Comparison of ENCODE assay signal across 8 cellular contexts in genomic region chr3:36904641-36905040, GRCh38. TPM values are rescaled to one million over a fixed set of nuclear protein-coding genes. Genes with fewer than 3 reads are reported as not detected.
DNase-seq lines count a peak whose midpoint lies in the region; ATAC-seq, FAIRE-seq and TF ChIP-seq lines count a peak whose summit lies in the region.

No MANE protein-coding gene starts in this region.

- H3K14ac ChIP-seq in H1 (ENCODE audit: insufficient read length), result no peak overlapping the region

- no peak overlapping the region for H3K4me3 Mint-ChIP-seq in activated T-cell treated with anti-CD3 and anti-CD28 coated beads, Interleukin-2, amount 50 U/mL, for 24 hours

- DNase-seq in EL (peak; percentile 24), NCI-H460 (ENCODE audit: extremely low read depth, low read depth) (peak; percentile 26), H1 (ENCODE audit: low read depth in 1 of 2, low spot score in 2 of 2) (peak; percentile 7 to 44), omental fat pad (ENCODE audit: low spot score) (no peak), T1000 (lab: John Stamatoyannopoulos, UW) (no peak), DMS79 treated with DMSO at 0.1 percent for 48 hours (lab: John Stamatoyannopoulos, UW) (no peak)
- no peak for DNase-seq in activated T-cell treated with anti-CD3 and anti-CD28 coated beads, Interleukin-2, amount 50 U/mL, for 24 hours
- DNase-seq in stimulated activated CD4-positive, alpha-beta T cell treated with anti-CD3 and anti-CD28 coated beads, Interleukin-1b, Interleukin-23, amount 100 ng/mL, for 48 hours, result no peak

- no peak overlapping the region for H3K56ac ChIP-seq in H1 (replicated peaks; ENCODE audit: insufficient read length, low read depth, low read length)

- H2AK5ac ChIP-seq in H1 (ENCODE audit: low read depth, low read length), result no peak overlapping the region

- CTCF ChIA-PET in H1 (lab: Charles Lee; ENCODE audit: partially characterized antibody), result interaction anchor here (0.6 to 9.1 kb wide), 18 partner anchors 11 to 156 kb away, joined by 3 to 125 read pairs (median 4); no protein-coding TSS in a partner anchor

- H3K79me2 ChIP-seq in H1 (ENCODE audit: control insufficient read depth in 1 of 2, insufficient read depth in 2 of 2, low read length in 2 of 2), result no peaks in the 10 kb centered on the region

- no peaks in the 10 kb centered on the region for H3K23me2 ChIP-seq in H1 (ENCODE audit: low read depth, low read length)

- no peak overlapping the region for H3K18ac ChIP-seq in H1 (ENCODE audit: extremely low read depth, low read length)

- POLR2A ChIA-PET in H1 (lab: Charles Lee; ENCODE audit: partially characterized antibody), result interaction anchor here (0.6 to 1.3 kb wide), 2 partner anchors 19 to 84 kb away, joined by 3 read pairs; no protein-coding TSS in a partner anchor

- peaks cover 81% of the 10 kb centered on the region for H3K4me1 Mint-ChIP-seq in activated T-cell treated with anti-CD3 and anti-CD28 coated beads, Interleukin-2, amount 50 U/mL, for 24 hours (ENCODE audit: low read depth)

- TF ChIP-seq POLR2A in H1 (IDR thresholded peaks at IDR 0.05; ENCODE audit: control extremely low read depth in 1 of 2, low read depth in 2 of 2, low read length in 2 of 2), result no peak

- no peaks in the 10 kb centered on the region for H3K9me3 Mint-ChIP-seq in activated T-cell treated with anti-CD3 and anti-CD28 coated beads, Interleukin-2, amount 50 U/mL, for 24 hours

- no peak overlapping the region for H3K4me3 ChIP-seq in H1 (ENCODE audit: extremely low read depth in 1 of 4, insufficient read depth in 2 of 4, low read depth in 3 of 4, low read length in 4 of 4)

- peak; percentile 37 for ATAC-seq in omental fat pad (ENCODE audit: low FRiP score)

- no peak overlapping the region for H2BK20ac ChIP-seq in H1 (ENCODE audit: low read length)

- FAIRE-seq in H1 (lab: Jason Lieb, UNC), result no peak

- H4K91ac ChIP-seq in H1 (replicated peaks; ENCODE audit: insufficient read length, low read length), result no peak overlapping the region

- H3K4ac ChIP-seq in H1 (replicated peaks; ENCODE audit: insufficient read length, low read depth, low read length), result no peak overlapping the region

- H2BK12ac ChIP-seq in H1 (ENCODE audit: low read depth, low read length), result no peak overlapping the region

- no peak overlapping the region for H4K5ac ChIP-seq in H1 (ENCODE audit: insufficient read length, low read depth, low read length)

- no peak overlapping the region for H2BK5ac ChIP-seq in H1 (ENCODE audit: low read depth, low read length)

- H3K27me3 Mint-ChIP-seq in activated T-cell treated with anti-CD3 and anti-CD28 coated beads, Interleukin-2, amount 50 U/mL, for 24 hours, result no peaks in the 10 kb centered on the region

- peak; percentile 67 to 79 (median 69) for TF ChIP-seq CTCF in H1 (IDR thresholded peaks at IDR 0.05; ENCODE audit: control extremely low read depth in 1 of 3, insufficient read depth in 1 of 3, low read depth in 1 of 3, low read length in 3 of 3)
- no peak for TF ChIP-seq CTCF in omental fat pad (IDR thresholded peaks at IDR 0.05)

- H3K27me3 ChIP-seq in H1 (replicated peaks in 1 of 4; ENCODE audit: control insufficient read depth in 3 of 4, extremely low read depth in 1 of 4, insufficient read depth in 3 of 4, low read length in 3 of 4), result no peaks in the 10 kb centered on the region

- no peak overlapping the region for H3K27ac Mint-ChIP-seq in activated T-cell treated with anti-CD3 and anti-CD28 coated beads, Interleukin-2, amount 50 U/mL, for 24 hours

- peaks cover 30% of the 10 kb centered on the region for H3K36me3 Mint-ChIP-seq in activated T-cell treated with anti-CD3 and anti-CD28 coated beads, Interleukin-2, amount 50 U/mL, for 24 hours (ENCODE audit: low read depth)

- no peak overlapping the region for H3K27ac ChIP-seq in H1 (ENCODE audit: low read depth, low read length)

- H3K9me3 ChIP-seq in H1 (ENCODE audit: insufficient read depth in 2 of 2, low read depth in 1 of 2, low read length in 1 of 2), result no peaks in the 10 kb centered on the region

- TF ChIP-seq EP300 in H1 (IDR thresholded peaks at IDR 0.05; ENCODE audit: borderline replicate concordance in 1 of 2, low read depth in 2 of 2, low read length in 2 of 2), result no peak

- no peak overlapping the region for H2BK120ac ChIP-seq in H1 (replicated peaks; ENCODE audit: low read depth, low read length)

- no peaks in the 10 kb centered on the region for H3K4me1 ChIP-seq in H1 (replicated peaks in 1 of 4; ENCODE audit: control insufficient read depth in 3 of 4, insufficient read depth in 4 of 4, low read length in 3 of 4)

- no peak overlapping the region for H3K23ac ChIP-seq in H1 (ENCODE audit: insufficient read length)

- no peak overlapping the region for H4K8ac ChIP-seq in H1 (ENCODE audit: extremely low read depth, insufficient read depth, low read length)

- WGBS in H1 (ENCODE audit: extremely low coverage in 1 of 2, insufficient coverage in 1 of 2, insufficient read length in 1 of 2, insufficient replicate concordance in 2 of 2, low coverage in 1 of 2, low lambda C conversion rate in 2 of 2, missing lambda C conversion rate in 1 of 2), 2 experiments, result 86% methylated on average over 3 of the region's 3 CpGs; no CpG with 5 or more reads in 1 of the 2 experiments

- H4K20me1 ChIP-seq in H1 (replicated peaks in 1 of 2; ENCODE audit: control insufficient read depth in 1 of 2, insufficient read depth in 2 of 2, low read length in 2 of 2), result no peaks in the 10 kb centered on the region

- H3K9ac ChIP-seq in H1 (replicated peaks in 1 of 4; ENCODE audit: extremely low read depth in 1 of 4, low read depth in 3 of 4, low read length in 3 of 4), result no peak overlapping the region

- H2BK15ac ChIP-seq in H1 (ENCODE audit: low read length), result no peak overlapping the region

- no peaks in the 10 kb centered on the region for H3K36me3 ChIP-seq in H1 (ENCODE audit: control insufficient read depth in 2 of 4, insufficient read depth in 4 of 4, low read length in 3 of 4)

- peak; percentile 75 to 85 for TF ChIP-seq RAD21 in H1 (IDR thresholded peaks at IDR 0.05 in 1 of 2, conservative IDR thresholded peaks at IDR 0.05 in 1 of 2; ENCODE audit: low read depth in 2 of 2, low read length in 2 of 2)

- no peak overlapping the region for H3K4me2 ChIP-seq in H1 (ENCODE audit: insufficient read depth in 1 of 2, low read depth in 2 of 2, low read length in 2 of 2)

- H2AFZ ChIP-seq in H1 (ENCODE audit: low read length), result no peak overlapping the region

- H3K79me1 ChIP-seq in H1 (ENCODE audit: low read depth, low read length), result no peaks in the 10 kb centered on the region

TF ChIP-seq in H1, 55 proteins besides CTCF, POLR2A, EP300 and RAD21:
- TF ChIP-seq ZNF274 (IDR thresholded peaks at IDR 0.05; ENCODE audit: borderline replicate concordance, extremely low read depth, low read length) (no peak), SRF (IDR thresholded peaks at IDR 0.05; ENCODE audit: low read depth, low read length) (peak; percentile 72; the same call in 1 of the 2 replicates), EGR1 (IDR thresholded peaks at IDR 0.05; ENCODE audit: borderline replicate concordance, low read depth, low read length) (no peak), E2F6 (IDR thresholded peaks at IDR 0.05) (no peak), TEAD4 (IDR thresholded peaks at IDR 0.05; ENCODE audit: low read depth, low read length) (0 out of 2 replicates have a peak, but pooled peaks have one; percentile 10), KDM5A (IDR thresholded peaks at IDR 0.05; ENCODE audit: low read length) (no peak), CBX8 (IDR thresholded peaks at IDR 0.05; ENCODE audit: borderline replicate concordance, low read depth, low read length) (no peak), GTF2F1 (IDR thresholded peaks at IDR 0.05; ENCODE audit: borderline replicate concordance, low read depth, low read length) (no peak), CREB1 (IDR thresholded peaks at IDR 0.05) (no peak), MAX (IDR thresholded peaks at IDR 0.05) (no peak)

RNA-seq across cellular contexts. Expression of gene TRANK1, which starts 40.2 kb away (rescaled TPM):
- total RNA-seq in NCI-H460 (2014; rRNA removed; shearing (Covaris generic)), result 1.9 and 5.3 TPM in 2 replicates
- 0.47 and 0.75 TPM in 2 replicates for polyA plus RNA-seq in NCI-H460 (2014; cell fraction: nucleus; rRNA removed)
- 8.8 TPM in 2 replicates for total RNA-seq in H1 (2021; fragmentation: NEBNext Ultra II Directional; extraction: Animal tissue kit (Norgen Biotek cat#: 25700))
- polyA plus RNA-seq in H1 (2011; rRNA removed), result 2.9 and 3.9 TPM in 2 replicates
- polyA plus RNA-seq in H1 (2011; cell fraction: cytosol; rRNA removed), result 4.0 TPM
- 6.2 TPM for polyA plus RNA-seq in H1 (2011; cell fraction: nucleus; rRNA removed)
- 3.0 to 5.2 TPM (median 4.6 TPM) in 4 replicates for polyA plus RNA-seq in H1 (2012, experiment 1 of 2)
- 0.25 TPM for polyA plus RNA-seq in H1 (2012, experiment 2 of 2)
- polyA plus RNA-seq in H1 (2013, experiment 1 of 2), result 0.99 TPM
- polyA plus RNA-seq in H1 (2013, experiment 2 of 2), result 0.81 TPM
- 10.2 and 11.5 TPM in 2 replicates for polyA minus RNA-seq in H1 (2011; rRNA and poly(A)+ RNA removed)
- 5.1 TPM for polyA minus RNA-seq in H1 (2011; cell fraction: cytosol; rRNA and poly(A)+ RNA removed)
- 8.1 TPM for polyA minus RNA-seq in H1 (2011; cell fraction: nucleus; rRNA and poly(A)+ RNA removed)
- total RNA-seq in omental fat pad, result 10 to 100 TPM in 3 of 4 donors, 1 to 10 TPM in 1; 9.4 to 31.5 (median 14.6) TPM

Comparison
In these comparisons a context has a peak if more than half of its experiments do, and no peak if none do; other contexts are left out.
1. DNase-seq: peak in EL (single experiment), NCI-H460 (single experiment) and H1 (2 of 2); none in omental fat pad (single experiment), T1000 (single experiment), activated T-cell treated with anti-CD3 and anti-CD28 coated beads, Interleukin-2, amount 50 U/mL, for 24 hours (single experiment), stimulated activated CD4-positive, alpha-beta T cell treated with anti-CD3 and anti-CD28 coated beads, Interleukin-1b, Interleukin-23, amount 100 ng/mL, for 48 hours (single experiment) and DMS79 treated with DMSO at 0.1 percent for 48 hours (single experiment).
2. CTCF ChIP-seq: peak in H1 (3 of 3); none in omental fat pad (0 of 3).